In the genomic region with DNA sequence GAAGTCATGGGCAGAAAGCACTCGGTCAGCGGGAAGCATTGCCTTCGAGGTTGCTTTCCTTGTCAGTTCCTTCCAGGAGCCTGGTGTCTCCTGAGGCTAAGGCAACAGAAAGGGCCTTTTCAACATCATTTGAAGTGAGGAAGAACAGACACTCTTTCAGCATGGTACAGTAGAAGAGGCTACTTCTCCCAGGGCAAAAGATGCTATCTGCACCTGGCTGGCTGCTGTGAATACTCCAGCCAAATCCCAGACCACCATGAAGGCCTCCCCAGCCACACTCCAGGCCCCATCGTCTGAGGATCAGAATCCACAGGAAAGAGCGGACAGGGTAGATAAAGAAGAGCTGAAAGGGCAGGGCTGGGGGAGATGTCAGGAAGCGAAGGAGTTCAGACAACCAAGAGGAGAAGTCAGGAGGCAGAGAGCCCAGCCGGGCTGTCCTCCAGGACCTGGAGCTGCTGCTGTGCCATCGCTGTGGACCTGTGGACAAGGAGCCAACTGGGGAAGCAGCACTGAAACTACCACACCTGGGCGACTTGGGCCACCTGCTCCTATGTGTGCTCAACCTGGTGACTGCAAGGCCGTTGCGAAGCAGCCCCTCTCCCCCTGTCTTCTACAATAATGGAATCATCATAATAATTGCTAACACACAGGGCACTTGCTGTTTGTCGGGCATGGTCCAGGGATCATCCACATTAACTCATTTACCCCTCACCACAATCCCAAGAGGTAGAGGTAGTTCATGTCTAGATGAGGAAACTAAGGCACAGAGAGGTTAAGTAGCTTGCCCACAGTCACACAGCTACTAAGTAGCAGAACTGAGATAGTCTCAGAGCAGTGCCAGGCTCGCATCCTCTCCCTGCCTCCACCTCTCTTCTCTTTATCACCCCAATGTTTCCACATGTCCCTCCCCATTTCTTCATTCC, we compare ENCODE assay signal across 1 cellular context.
A peak's percentile ranks its signal among the peaks of the same experiment; 100 is the strongest.
TF ChIP-seq lines count a peak whose summit lies in the region.

No MANE protein-coding gene starts in this region.

TF ChIP-seq in HepG2, 621 proteins besides CTCF, POLR2A, EP300 and RAD21:
- TF ChIP-seq, protein P1, sequence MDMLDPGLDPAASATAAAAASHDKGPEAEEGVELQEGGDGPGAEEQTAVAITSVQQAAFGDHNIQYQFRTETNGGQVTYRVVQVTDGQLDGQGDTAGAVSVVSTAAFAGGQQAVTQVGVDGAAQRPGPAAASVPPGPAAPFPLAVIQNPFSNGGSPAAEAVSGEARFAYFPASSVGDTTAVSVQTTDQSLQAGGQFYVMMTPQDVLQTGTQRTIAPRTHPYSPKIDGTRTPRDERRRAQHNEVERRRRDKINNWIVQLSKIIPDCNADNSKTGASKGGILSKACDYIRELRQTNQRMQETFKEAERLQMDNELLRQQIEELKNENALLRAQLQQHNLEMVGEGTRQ (IDR thresholded peaks at IDR 0.05; ENCODE audit: low read depth, low read length), result no peak
- TF ChIP-seq, protein P1 (CRISPR knock-in tag; IDR thresholded peaks at IDR 0.05; ENCODE audit: borderline replicate concordance), result no peak
- TF ChIP-seq ZNF768 (CRISPR knock-in tag; IDR thresholded peaks at IDR 0.05), result peak; percentile 66; the same call in 1 of the 2 replicates
- no peak for TF ChIP-seq EEA1 (CRISPR knock-in tag; IDR thresholded peaks at IDR 0.05; ENCODE audit: borderline replicate concordance)
- no peak for TF ChIP-seq NR1H2 (CRISPR knock-in tag; IDR thresholded peaks at IDR 0.05; ENCODE audit: borderline replicate concordance, low read depth)
- TF ChIP-seq NCOA5 (CRISPR knock-in tag; IDR thresholded peaks at IDR 0.05), result no peak
- no peak for TF ChIP-seq ZNF292 (CRISPR knock-in tag; IDR thresholded peaks at IDR 0.05; ENCODE audit: borderline replicate concordance, low read depth)
